ENCODE assay signal across 1 cellular context in genomic region chr9:109314011-109314531, GRCh38.
A peak's percentile ranks its signal among the peaks of the same experiment; 100 is the strongest.
TF ChIP-seq lines count a peak whose summit lies in the region.

No MANE protein-coding gene starts in this region.

TF ChIP-seq in HepG2, 621 proteins besides CTCF, POLR2A, EP300 and RAD21 (continued from another document):
- TF ChIP-seq ZNF784 (CRISPR knock-in tag; IDR thresholded peaks at IDR 0.05; ENCODE audit: borderline replicate concordance) (no peak), PHF21A (CRISPR knock-in tag; IDR thresholded peaks at IDR 0.05) (no peak), XRCC5 (optimal IDR thresholded peaks at IDR 0.05; ENCODE audit: low read length) (peak; percentile 15), PBX3 (CRISPR knock-in tag; IDR thresholded peaks at IDR 0.05; ENCODE audit: borderline replicate concordance) (no peak), MED13 (CRISPR knock-in tag; IDR thresholded peaks at IDR 0.05) (no peak), RARG (CRISPR knock-in tag; IDR thresholded peaks at IDR 0.05; ENCODE audit: low read depth) (no peak), PREB (CRISPR knock-in tag; IDR thresholded peaks at IDR 0.05) (no peak), ZBTB14 (CRISPR knock-in tag; IDR thresholded peaks at IDR 0.05) (no peak), ZMYM4 (CRISPR knock-in tag; IDR thresholded peaks at IDR 0.05) (peak; percentile 31; the same call in 1 of the 2 replicates), ZNF253 (CRISPR knock-in tag; IDR thresholded peaks at IDR 0.05; ENCODE audit: borderline replicate concordance) (no peak), BHLHE40 (IDR thresholded peaks at IDR 0.05; ENCODE audit: low read length) (peak; percentile 64; the same call in 1 of the 2 replicates), MIXL1 (CRISPR knock-in tag; IDR thresholded peaks at IDR 0.05) (0 out of 2 replicates have a peak, but pooled peaks have one; percentile 8), ZNF512B (CRISPR knock-in tag; IDR thresholded peaks at IDR 0.05; ENCODE audit: borderline replicate concordance) (no peak), ZNF703 (CRISPR knock-in tag; IDR thresholded peaks at IDR 0.05; ENCODE audit: borderline replicate concordance) (no peak), ZNF816 (CRISPR knock-in tag; IDR thresholded peaks at IDR 0.05; ENCODE audit: borderline replicate concordance) (no peak), ZNF577 (CRISPR knock-in tag; IDR thresholded peaks at IDR 0.05; ENCODE audit: borderline replicate concordance, low read depth) (no peak), NCOA1 (CRISPR knock-in tag; IDR thresholded peaks at IDR 0.05) (no peak), SMAD9 (CRISPR knock-in tag; IDR thresholded peaks at IDR 0.05) (no peak)
